In the genomic region with DNA sequence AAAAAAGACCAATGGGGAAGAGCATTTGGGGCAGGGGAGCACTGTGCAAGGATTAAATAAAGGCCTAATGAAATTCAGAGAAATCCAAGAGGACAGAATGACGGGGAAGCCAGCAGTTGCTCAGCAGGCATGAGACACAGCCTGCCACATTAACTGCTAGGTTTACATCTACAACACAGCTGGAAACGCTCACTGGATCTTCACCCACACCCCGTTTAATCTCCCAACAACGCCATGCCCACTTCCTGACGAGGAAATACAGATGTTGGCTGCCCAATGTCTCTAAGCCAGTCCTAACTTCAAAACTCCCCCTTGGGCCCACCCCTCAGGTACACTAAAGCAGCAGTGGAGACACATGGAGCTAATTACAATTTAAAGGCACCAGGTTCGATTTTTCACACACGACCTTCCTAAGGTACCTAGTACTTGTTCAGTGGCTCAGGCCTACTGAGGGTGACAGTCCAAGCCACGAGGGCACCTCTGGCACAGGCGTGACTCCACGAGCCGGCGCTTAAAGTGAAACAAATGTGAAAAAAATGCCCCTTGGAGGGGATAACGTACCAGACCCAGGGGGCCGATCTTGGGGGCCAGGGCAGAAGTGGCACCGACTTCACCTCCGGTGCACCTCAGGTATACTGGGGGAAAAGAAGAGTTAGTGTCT, we compare ENCODE assay signal across 8 cellular contexts. TPM values are rescaled to one million over a fixed set of nuclear protein-coding genes. Genes with fewer than 3 reads are reported as not detected.
A peak's percentile ranks its signal among the peaks of the same experiment; 100 is the strongest.
DNase-seq lines count a peak whose midpoint lies in the region; ATAC-seq and TF ChIP-seq lines count a peak whose summit lies in the region.

No MANE protein-coding gene starts in this region.

- peak overlapping the region; percentile 100 for H3K9ac ChIP-seq in HUES64 (ENCODE audit: low read depth, low read length)

- peaks cover 5% of the 10 kb centered on the region; the same call in 1 of the 2 replicates for H3K4me1 ChIP-seq in HUES64 (ENCODE audit: insufficient read depth, low read length)

- ATAC-seq in stimulated activated naive CD8-positive, alpha-beta T cell treated with anti-CD3 and anti-CD28 coated beads, Interleukin-15, amount 100 ng/mL, for 72 hours = peak; percentile 8
- no peak for ATAC-seq in HG02970 (IDR thresholded peaks at IDR 0.05; ENCODE audit: low FRiP score, unreplicated experiment)

- peaks cover 0 to 39% (median 11%) of the 10 kb centered on the region in 3 donors for H3K36me3 Mint-ChIP-seq in immature natural killer cell

- H3K36me3 ChIP-seq in HUES64 (ENCODE audit: insufficient read depth, low read length) = peaks cover 64% of the 10 kb centered on the region

- H3K4me1 Mint-ChIP-seq in immature natural killer cell = peaks cover 48 to 51% of the 10 kb centered on the region in 2 donors
- peaks cover 73% of the 10 kb centered on the region for H3K4me1 Mint-ChIP-seq in stimulated activated naive CD8-positive, alpha-beta T cell treated with anti-CD3 and anti-CD28 coated beads, Interleukin-15, amount 100 ng/mL, for 72 hours

- in situ Hi-C loops in astrocyte of the cerebellum (cut with HindIII; ENCODE audit: low sequenced_read_pairs) = no loop called here

- peak overlapping the region; percentile 92 to 96 (median 96) for H3K4me3 Mint-ChIP-seq in immature natural killer cell
- H3K4me3 Mint-ChIP-seq in stimulated activated naive CD8-positive, alpha-beta T cell treated with anti-CD3 and anti-CD28 coated beads, Interleukin-15, amount 100 ng/mL, for 72 hours = peak overlapping the region; percentile 93 to 95

- no peaks in the 10 kb centered on the region for H3K27me3 ChIP-seq in HUES64 (ENCODE audit: insufficient read depth, low read length)

- H3K9me3 Mint-ChIP-seq in immature natural killer cell = no peaks in the 10 kb centered on the region
- H3K9me3 Mint-ChIP-seq in stimulated activated naive CD8-positive, alpha-beta T cell treated with anti-CD3 and anti-CD28 coated beads, Interleukin-15, amount 100 ng/mL, for 72 hours = peaks cover 0 to under 1% of the 10 kb centered on the region in 2 donors

- no peaks in the 10 kb centered on the region for H3K9me3 ChIP-seq in HUES64 (ENCODE audit: insufficient read depth, low read depth, low read length)

- no peak for TF ChIP-seq CTCF in astrocyte of the cerebellum (IDR thresholded peaks at IDR 0.05; ENCODE audit: low read depth, low read length, missing control alignments)

- peak overlapping the region; percentile 90 to 97 (median 94) for H3K27ac Mint-ChIP-seq in immature natural killer cell
- peak overlapping the region; percentile 99 for H3K27ac Mint-ChIP-seq in stimulated activated naive CD8-positive, alpha-beta T cell treated with anti-CD3 and anti-CD28 coated beads, Interleukin-15, amount 100 ng/mL, for 72 hours

- DNase-seq in Daoy (ENCODE audit: low read depth) = peak; percentile 31
- no peak for DNase-seq in astrocyte of the cerebellum (ENCODE audit: low read depth)
- no peak for DNase-seq in immature natural killer cell
- DNase-seq in stimulated activated naive CD8-positive, alpha-beta T cell treated with anti-CD3 and anti-CD28 coated beads, Interleukin-15, amount 100 ng/mL, for 72 hours = no peak
- DNase-seq in DMS 273 treated with DMSO at 0.1 percent for 48 hours (lab: John Stamatoyannopoulos, UW) = no peak
- no peak for DNase-seq in stimulated activated naive CD4-positive, alpha-beta T cell treated with Interleukin-2 at 50 U/mL for 16 hours (lab: John Stamatoyannopoulos, UW)

- peaks cover 13 to 15% (median 13%) of the 10 kb centered on the region in 3 donors for H3K27me3 Mint-ChIP-seq in immature natural killer cell (ENCODE audit: low read depth in 3 of 3)
- H3K27me3 Mint-ChIP-seq in stimulated activated naive CD8-positive, alpha-beta T cell treated with anti-CD3 and anti-CD28 coated beads, Interleukin-15, amount 100 ng/mL, for 72 hours = no peaks in the 10 kb centered on the region

- H3K4me3 ChIP-seq in HUES64 (ENCODE audit: low read length) (peak overlapping the region; percentile 98), astrocyte of the cerebellum (ENCODE audit: low read depth, low read length) (peak overlapping the region; percentile 91)

- 1% methylated on average over 16 of the region's 16 CpGs for WGBS in HUES64

- peak overlapping the region; percentile 90 for H3K27ac ChIP-seq in HUES64 (ENCODE audit: low read depth, low read length)

RNA-seq across cellular contexts. Expression of gene RPL12, which starts 0.9 kb away (rescaled TPM):
- total RNA-seq in Daoy (2014; rRNA removed; shearing (Covaris generic)) = 2,254 and 2,503 TPM in 2 replicates
- 1,412 TPM for polyA plus RNA-seq in HUES64 (2013, experiment 1 of 2)
- polyA plus RNA-seq in HUES64 (2013, experiment 2 of 2) = 1,543 TPM
- 100 to 1,000 TPM; 517 to 724 (median 686) TPM for polyA plus RNA-seq in immature natural killer cell

RNA-seq across cellular contexts. Expression of gene LRSAM1, which starts 1.0 kb away (rescaled TPM):
- 13.4 and 13.5 TPM in 2 replicates for total RNA-seq in Daoy (2014; rRNA removed; shearing (Covaris generic))
- 9.9 TPM for polyA plus RNA-seq in HUES64 (2013, experiment 1 of 2)
- 11.4 TPM for polyA plus RNA-seq in HUES64 (2013, experiment 2 of 2)
- 1 to 10 TPM; 2.7 to 6.4 (median 4.4) TPM for polyA plus RNA-seq in immature natural killer cell

RNA-seq across cellular contexts. Expression of gene ZNF79, which starts 26.1 kb away (rescaled TPM):
- 6.0 and 13.5 TPM in 2 replicates for total RNA-seq in Daoy (2014; rRNA removed; shearing (Covaris generic))
- 5.8 TPM for polyA plus RNA-seq in HUES64 (2013, experiment 1 of 2)
- polyA plus RNA-seq in HUES64 (2013, experiment 2 of 2) = 5.2 TPM
- 10 to 100 TPM in 1 of 3 donors, 1 to 10 TPM in 2; 4.0 to 10.9 (median 5.1) TPM for polyA plus RNA-seq in immature natural killer cell

RNA-seq across cellular contexts. Expression of gene SLC2A8, which starts 53.3 kb away (rescaled TPM):
- total RNA-seq in Daoy (2014; rRNA removed; shearing (Covaris generic)) = 8.5 and 11.4 TPM in 2 replicates
- polyA plus RNA-seq in HUES64 (2013, experiment 1 of 2) = 18.7 TPM
- polyA plus RNA-seq in HUES64 (2013, experiment 2 of 2) = 14.5 TPM
- 10 to 100 TPM; 11.2 to 14.5 (median 12.7) TPM for polyA plus RNA-seq in immature natural killer cell
